Comparison of ENCODE assay signal across 8 cellular contexts in the genomic region with DNA sequence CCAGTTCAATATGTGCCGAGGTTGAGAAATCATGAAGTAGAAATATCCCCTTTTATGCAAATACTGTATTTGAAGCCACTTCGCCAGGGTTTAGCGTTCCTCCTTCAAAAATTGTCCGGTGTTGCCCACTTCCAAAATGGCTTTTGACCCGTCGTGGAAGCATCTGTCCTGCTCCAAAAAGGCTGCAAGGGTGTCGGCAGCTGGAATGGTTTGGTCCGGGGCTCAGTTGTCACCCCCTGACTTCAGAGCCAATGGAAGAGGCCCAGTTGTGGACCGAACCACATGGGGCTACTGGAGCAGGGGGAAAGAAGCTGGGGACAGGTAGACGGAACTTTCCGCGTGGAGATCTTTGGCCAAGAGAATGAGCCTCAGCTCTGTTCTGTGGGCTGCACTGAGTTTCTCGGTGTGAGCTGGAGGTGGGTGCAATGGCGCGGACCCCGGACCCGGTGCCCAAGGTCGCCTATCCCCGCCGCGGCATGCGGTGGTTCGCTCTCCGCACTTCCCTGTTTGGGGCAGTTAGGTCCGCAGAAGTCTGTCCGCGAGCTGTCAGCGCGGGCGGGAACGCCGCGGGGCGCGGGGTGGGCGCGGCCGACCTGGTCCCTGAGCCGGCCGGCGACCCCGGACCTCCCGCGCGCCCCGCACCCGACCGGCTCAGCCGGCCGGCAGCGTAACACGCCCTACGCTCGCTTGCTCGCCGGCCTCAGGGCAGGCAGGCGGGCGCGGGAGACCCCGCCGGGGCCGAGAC. TPM values are rescaled to one million over a fixed set of nuclear protein-coding genes. Genes with fewer than 3 reads are reported as not detected.
DNase-seq lines count a peak whose midpoint lies in the region; ATAC-seq, FAIRE-seq and TF ChIP-seq lines count a peak whose summit lies in the region.

Gene ANKRD13A (plus strand): TSS at position 527 of the 745 bp plus-strand sequence. CDS start 259 bp downstream, outside the sequence.

- TF ChIP-seq CTCF in kidney (IDR thresholded peaks at IDR 0.05; ENCODE audit: borderline replicate concordance, extremely low read depth, insufficient read depth) = no peak

- peak within 1 kb of the TSS; percentile 82 to 87 for H3K27ac ChIP-seq in kidney (ENCODE audit: low read depth in 2 of 2, low read length in 2 of 2)

- no peak for FAIRE-seq in kidney (lab: Jason Lieb, UNC)

- H3K9me3 ChIP-seq in kidney (ENCODE audit: control insufficient read depth in 1 of 2, low read length in 2 of 2) = no peaks in the 10 kb centered on the region

- DNase-seq in ACHN (peak; percentile 95), NCI-H510A treated with DMSO at 0.1 percent for 48 hours (lab: John Stamatoyannopoulos, UW) (peak; percentile 83), cerebellum (ENCODE audit: low spot score) (peak; percentile 92), kidney (peak; percentile 95)
- peak; percentile 69 to 72 for DNase-seq in activated CD4-positive, alpha-beta T cell treated with anti-CD3 and anti-CD28 coated beads for 24 hours (ENCODE audit: low read depth in 2 of 2)
- DNase-seq in stimulated activated CD4-positive, alpha-beta T cell treated with anti-CD3 and anti-CD28 coated beads, Interleukin-15, amount 100 ng/mL, for 1 hour (ENCODE audit: low read depth in 1 of 2, low spot score in 1 of 2) = peak; percentile 66 to 83

- peak within 1 kb of the TSS; percentile 42 to 91 for H3K9ac ChIP-seq in kidney (ENCODE audit: low read length in 2 of 2)

- no peaks in the 10 kb centered on the region for H3K36me3 ChIP-seq in kidney (ENCODE audit: control insufficient read depth in 1 of 2, insufficient read depth in 2 of 2, low read length in 2 of 2)

- ATAC-seq in GM19023 (IDR thresholded peaks at IDR 0.05; ENCODE audit: unreplicated experiment) (peak; percentile 58), HG03378 (IDR thresholded peaks at IDR 0.05; ENCODE audit: unreplicated experiment) (peak; percentile 44)

- in situ Hi-C loops in ACHN (cut with HindIII; ENCODE audit: low pct_ligation_motif_present, low pct_unique_long_range_greater_than_20kb, low sequenced_read_pairs) = no loop called here

- H3K4me3 ChIP-seq in kidney (ENCODE audit: low read length in 2 of 2) = peak within 1 kb of the TSS; percentile 90 to 94

- H3K4me1 ChIP-seq in kidney (ENCODE audit: control insufficient read depth in 1 of 2, insufficient read depth in 1 of 2, low read depth in 1 of 2, low read length in 2 of 2) = peaks cover 8 to 18% of the 10 kb centered on the region in 2 donors

- intact Hi-C loops in kidney (cut with DNase I) = no loop called here

RNA-seq across cellular contexts. Expression of gene ANKRD13A, which starts in this region (rescaled TPM):
- total RNA-seq in cerebellum (45.3 TPM), kidney (68.0 TPM)
- polyA plus RNA-seq in kidney (ENCODE audit: insufficient read depth, low read depth, low replicate concordance) = 23.2 TPM

Comparison
In these comparisons a context has a peak if more than half of its experiments do, and no peak if none do; other contexts are left out.
1. Peak in every context shown above with its lines: DNase-seq, ATAC-seq, H3K4me3 ChIP-seq and H3K27ac ChIP-seq.